ENCODE assay signal across 9 cellular contexts in genomic region chr6:139230421-139230840, GRCh38.
DNase-seq lines count a peak whose midpoint lies in the region; ATAC-seq and TF ChIP-seq lines count a peak whose summit lies in the region.
"Had no signal": no experiment of that assay in that cellular context is flagged by ENCODE, and none has a peak within 500 bp of the region (broad histone marks: within the 10 kb centered on the region; RNA-seq: fewer than 3 reads in every experiment).

No MANE protein-coding gene starts in this region.

- peaks cover 9% of the 10 kb centered on the region for H3K4me1 Mint-ChIP-seq in CD8-positive, alpha-beta T cell (ENCODE audit: low read depth)

- no peaks in the 10 kb centered on the region for H3K9me2 ChIP-seq in OCI-LY7 (ENCODE audit: insufficient read depth, low read length)

- POLR2A ChIA-PET in CD8-positive, alpha-beta T cell (lab: Charles Lee): interaction anchor here (0.9 to 1.1 kb wide), 3 partner anchors 11 to 134 kb away, joined by 3 read pairs; no protein-coding TSS in a partner anchor
- POLR2A ChIA-PET in OCI-LY7 (lab: Charles Lee): interaction anchor here (0.6 to 1.7 kb wide), 15 partner anchors 11 to 835 kb away, joined by 3 to 7 read pairs (median 4); partner anchors contain the start of gene CITED2

- CTCF ChIA-PET in CD8-positive, alpha-beta T cell (lab: Charles Lee): interaction anchor here (0.8 to 2.7 kb wide), 8 partner anchors 11 to 242 kb away, joined by 3 to 21 read pairs (median 4); partner anchors contain the start of gene REPS1
- CTCF ChIA-PET in OCI-LY7 (lab: Charles Lee; ENCODE audit: unreplicated experiment): interaction anchor here (0.5 to 1.6 kb wide), 9 partner anchors 10 to 1803 kb away, joined by 3 to 10 read pairs (median 5); no protein-coding TSS in a partner anchor

- no peaks in the 10 kb centered on the region for H3K27me3 ChIP-seq in CD8-positive, alpha-beta T cell (ENCODE audit: insufficient read depth, low read length)
- H3K27me3 ChIP-seq in heart left ventricle: no peaks in the 10 kb centered on the region

- TF ChIP-seq CTCF in CD8-positive, alpha-beta T cell (IDR thresholded peaks at IDR 0.05): no peak
- TF ChIP-seq CTCF in OCI-LY7 (conservative IDR thresholded peaks at IDR 0.05; ENCODE audit: low read length) (peak; percentile 74), heart left ventricle (IDR thresholded peaks at IDR 0.05) (peak in 3 of 12 donors; percentile 9 to 21 (median 10)), coronary artery (IDR thresholded peaks at IDR 0.05) (no peak)

- no peak for DNase-seq in CD8-positive, alpha-beta T cell
- peak; percentile 77 for DNase-seq in OCI-LY7 (ENCODE audit: low spot score)
- no peak for DNase-seq in heart left ventricle
- no peak for DNase-seq in coronary artery (ENCODE audit: low spot score)
- no peak for DNase-seq in SKM-1 (lab: John Stamatoyannopoulos, UW; ENCODE audit: unreplicated experiment)
- DNase-seq: NCI-H2029 treated with DMSO at 0.1 percent for 48 hours had no signal

- no peak for ATAC-seq in CD8-positive, alpha-beta T cell
- ATAC-seq in HG03460 (IDR thresholded peaks at IDR 0.05; ENCODE audit: unreplicated experiment) (peak; percentile 49), heart left ventricle (peak; percentile 47 to 77 (median 52)), HG03135 (IDR thresholded peaks at IDR 0.05; ENCODE audit: unreplicated experiment) (no peak), GM19467 (IDR thresholded peaks at IDR 0.05; ENCODE audit: unreplicated experiment) (no peak)

- no peak for TF ChIP-seq POLR2A in heart left ventricle (IDR thresholded peaks at IDR 0.05)

- H3K4me1 ChIP-seq in CD8-positive, alpha-beta T cell (ENCODE audit: insufficient read depth, low read length): no peaks in the 10 kb centered on the region
- peaks cover 26% of the 10 kb centered on the region for H3K4me1 ChIP-seq in OCI-LY7 (ENCODE audit: insufficient read depth, low read length, poor library complexity, severe bottlenecking)
- H3K4me1 ChIP-seq in heart left ventricle: peaks cover 0 to 13% (median 0%) of the 10 kb centered on the region in 12 donors

- H3K4me3 Mint-ChIP-seq in CD8-positive, alpha-beta T cell: no peak overlapping the region

- H2AFZ ChIP-seq in OCI-LY7 (ENCODE audit: low read length): peak overlapping the region; percentile 54; the same call in 1 of the 2 replicates

- 14 to 47% (median 37%) methylated on average over 3 of the region's 3 CpGs for whole genome bisulfite sequencing in heart left ventricle, 4 donors

- no peaks in the 10 kb centered on the region for H3K36me3 Mint-ChIP-seq in CD8-positive, alpha-beta T cell

- H3K27me3 Mint-ChIP-seq in CD8-positive, alpha-beta T cell (ENCODE audit: low read depth): no peaks in the 10 kb centered on the region

- no peaks in the 10 kb centered on the region for H4K20me1 ChIP-seq in OCI-LY7 (ENCODE audit: insufficient read depth, low read length)

- H3K9me3 Mint-ChIP-seq in CD8-positive, alpha-beta T cell: peaks cover 3% of the 10 kb centered on the region

- intact Hi-C loops in CD8-positive, alpha-beta T cell (cut with DNase I, micrococcal nuclease): loop anchor here in 1 of 2 experiments (5.0 kb wide), 1 partner anchor 62 kb away; the partner anchor contains the start of gene TXLNB
- intact Hi-C loops in OCI-LY7 (cut with micrococcal nuclease; ENCODE audit: unreplicated experiment) (loop anchor here (1.0 kb wide), 2 partner anchors 134 to 140 kb away; no protein-coding TSS in a partner anchor), heart left ventricle (cut with DNase I) (loop anchor here in 2 of 10 donors (5.0 kb wide), 2 partner anchors 127 to 132 kb away; no protein-coding TSS in a partner anchor)

- H3K27ac Mint-ChIP-seq in CD8-positive, alpha-beta T cell: peak overlapping the region; percentile 10

- no peaks in the 10 kb centered on the region for H3K9me3 ChIP-seq in CD8-positive, alpha-beta T cell (ENCODE audit: low read length)
- H3K9me3 ChIP-seq in OCI-LY7 (ENCODE audit: low read length): peaks cover 32% of the 10 kb centered on the region
- H3K9me3 ChIP-seq in heart left ventricle: peaks cover 0 to 7% (median 0%) of the 10 kb centered on the region in 12 donors

- no peak overlapping the region for H3K4me3 ChIP-seq in CD8-positive, alpha-beta T cell (ENCODE audit: low read depth, low read length)
- H3K4me3 ChIP-seq in OCI-LY7 (ENCODE audit: low read depth, low read length, poor library complexity, severe bottlenecking) (no peak overlapping the region), heart left ventricle (no peak overlapping the region), coronary artery (no peak overlapping the region)

- no peak overlapping the region for H3K27ac ChIP-seq in CD8-positive, alpha-beta T cell (ENCODE audit: low read depth, low read length)
- peak overlapping the region; percentile 47 for H3K27ac ChIP-seq in OCI-LY7 (ENCODE audit: low read depth, low read length, poor library complexity, severe bottlenecking)
- H3K27ac ChIP-seq in heart left ventricle: no peak overlapping the region
- H3K27ac ChIP-seq in coronary artery: no peak overlapping the region

- no peaks in the 10 kb centered on the region for H3K36me3 ChIP-seq in CD8-positive, alpha-beta T cell (ENCODE audit: insufficient read depth, low read length)
- peaks cover 16% of the 10 kb centered on the region for H3K36me3 ChIP-seq in OCI-LY7 (ENCODE audit: insufficient read depth, low read length)
- no peaks in the 10 kb centered on the region for H3K36me3 ChIP-seq in heart left ventricle

- no peaks in the 10 kb centered on the region for H3K79me2 ChIP-seq in OCI-LY7 (ENCODE audit: insufficient read depth, low read depth, low read length)

- peak overlapping the region; percentile 47 for H3K4me2 ChIP-seq in OCI-LY7 (ENCODE audit: low read length)

- BruUV-seq in OCI-LY7 (replicated peaks; lab: Mats Ljungman, UMichigan): no TSS peak

Comparison
In these comparisons a context has a peak if more than half of its experiments do, and no peak if none do; other contexts are left out.
1. ATAC-seq: peak in HG03460 (single experiment) and heart left ventricle (4 of 4); none in CD8-positive, alpha-beta T cell (single experiment), HG03135 (single experiment) and GM19467 (single experiment).